Comparison of ENCODE assay signal across 18 cellular contexts in genomic region chr2:224379986-224380385, GRCh38. TPM values are rescaled to one million over a fixed set of nuclear protein-coding genes. Genes with fewer than 3 reads are reported as not detected.
A peak's percentile ranks its signal among the peaks of the same experiment; 100 is the strongest.
DNase-seq lines count a peak whose midpoint lies in the region; ATAC-seq and TF ChIP-seq lines count a peak whose summit lies in the region.
"Had no signal": no experiment of that assay in that cellular context is flagged by ENCODE, and none has a peak within 500 bp of the region (broad histone marks: within the 10 kb centered on the region; RNA-seq: fewer than 3 reads in every experiment).

No MANE protein-coding gene starts in this region.

- DNase-seq in MG63 (peak; percentile 53), UCSD-AML1 (lab: John Stamatoyannopoulos, UW; ENCODE audit: unreplicated experiment) (peak; percentile 18), left ventricle myocardium inferior (peak; percentile 26), sciatic nerve (ENCODE audit: low spot score) (no peak), NOMO-1 treated with dmso at 0.1 percent for 144 hours (lab: John Stamatoyannopoulos, UW; ENCODE audit: unreplicated experiment) (no peak), WERI-Rb-1 (no peak), NOMO-1 treated with DMSO at 0.1 percent for 48 hours (lab: John Stamatoyannopoulos, UW; ENCODE audit: unreplicated experiment) (no peak)
- DNase-seq: BE2C, DMS53, GDM1, MV-4-11, NCI-H1105 treated with DMSO at 0.1 percent for 48 hours, NCI-H1694, NCI-H2081, NCI-H2171 treated with DMSO at 0.1 percent for 48 hours, NCI-H526 had no signal

- peak; percentile 42 for ATAC-seq in sciatic nerve
- ATAC-seq: HCT116 had no signal

- no peaks in the 10 kb centered on the region for H3K27me3 ChIP-seq in MG63
- H3K27me3 ChIP-seq in left ventricle myocardium inferior (ENCODE audit: low read depth) = no peaks in the 10 kb centered on the region
- no peaks in the 10 kb centered on the region for H3K27me3 ChIP-seq in WERI-Rb-1 (ENCODE audit: insufficient read depth, low read depth, severe bottlenecking)
- H3K27me3 ChIP-seq: BE2C had no signal

- H3K27ac ChIP-seq in left ventricle myocardium inferior (replicated peaks) (no peak overlapping the region), WERI-Rb-1 (no peak overlapping the region)

- peaks cover 28% of the 10 kb centered on the region for H3K4me1 ChIP-seq in left ventricle myocardium inferior
- H3K4me1 ChIP-seq: BE2C had no signal

- no peak for TF ChIP-seq CTCF in left ventricle myocardium inferior (IDR thresholded peaks at IDR 0.05; ENCODE audit: borderline replicate concordance)
- no peak for TF ChIP-seq CTCF in WERI-Rb-1 (IDR thresholded peaks at IDR 0.05; ENCODE audit: low read depth, low read length)

- intact Hi-C loops in left ventricle myocardium inferior (cut with micrococcal nuclease) (no loop called here), sciatic nerve (cut with DNase I) (no loop called here)

- no peaks in the 10 kb centered on the region for H3K9me3 ChIP-seq in MG63
- no peaks in the 10 kb centered on the region for H3K9me3 ChIP-seq in left ventricle myocardium inferior (replicated peaks)
- H3K9me3 ChIP-seq in WERI-Rb-1 (ENCODE audit: severe bottlenecking) = no peaks in the 10 kb centered on the region
- H3K9me3 ChIP-seq: BE2C had no signal

- no peak overlapping the region for H3K4me3 ChIP-seq in MG63
- H3K4me3 ChIP-seq in left ventricle myocardium inferior = no peak overlapping the region
- no peak overlapping the region for H3K4me3 ChIP-seq in WERI-Rb-1 (ENCODE audit: low read depth, low read length)

- no peaks in the 10 kb centered on the region for H3K36me3 ChIP-seq in MG63
- H3K36me3 ChIP-seq in left ventricle myocardium inferior = no peaks in the 10 kb centered on the region
- no peaks in the 10 kb centered on the region for H3K36me3 ChIP-seq in WERI-Rb-1
- H3K36me3 ChIP-seq: BE2C had no signal

RNA-seq across cellular contexts. Expression of gene FAM124B, which starts 21.9 kb away (rescaled TPM):
- not detected in 2 replicates for total RNA-seq in MG63 (2014; rRNA removed; shearing (Covaris generic); ENCODE audit: low replicate concordance)
- total RNA-seq in left ventricle myocardium inferior = 1.1 TPM
- total RNA-seq in sciatic nerve = 6.3 TPM
- total RNA-seq: A673 had no signal

Comparison
In these comparisons a context has a peak if more than half of its experiments do, and no peak if none do; other contexts are left out.
1. DNase-seq: peak in MG63 (single experiment), UCSD-AML1 (single experiment) and left ventricle myocardium inferior (single experiment); none in sciatic nerve (single experiment), NOMO-1 treated with dmso at 0.1 percent for 144 hours (single experiment), WERI-Rb-1 (single experiment) and NOMO-1 treated with DMSO at 0.1 percent for 48 hours (single experiment).